ENCODE assay signal across 8 cellular contexts in genomic region chr12:46536316-46536715, GRCh38.
DNase-seq lines count a peak whose midpoint lies in the region; ATAC-seq and TF ChIP-seq lines count a peak whose summit lies in the region.
"Not testable (repeated sequence)": the region's sequence is repeated elsewhere in the genome, so short reads cannot be mapped to it uniquely, and the experiment has no call there.

No MANE protein-coding gene starts in this region.

- ATAC-seq in GM18502 (IDR thresholded peaks at IDR 0.05; ENCODE audit: poor library complexity, unreplicated experiment) = peak; percentile 79
- peak; percentile 77 for ATAC-seq in GM19455 (IDR thresholded peaks at IDR 0.05; ENCODE audit: unreplicated experiment)
- peak; percentile 84 for ATAC-seq in HG02642 (IDR thresholded peaks at IDR 0.05; ENCODE audit: poor library complexity, unreplicated experiment)
- peak; percentile 92 for ATAC-seq in HG03175 (IDR thresholded peaks at IDR 0.05; ENCODE audit: unreplicated experiment)
- peak; percentile 99 to 100 for ATAC-seq in stimulated activated naive B cell treated with anti-CD40 and anti-IgM and Interleukin-4, amounts not matched to agents 10 μg/mL and 1 μg/mL and 100 μg/mL, for 72 hours (replicated peaks)

- peaks cover 10 to 16% of the 10 kb centered on the region in 2 donors for H3K4me1 Mint-ChIP-seq in stimulated activated naive B cell treated with anti-CD40 and anti-IgM and Interleukin-4, amounts not matched to agents 10 μg/mL and 1 μg/mL and 100 μg/mL, for 72 hours

- H3K27me3 Mint-ChIP-seq in stimulated activated naive B cell treated with anti-CD40 and anti-IgM and Interleukin-4, amounts not matched to agents 10 μg/mL and 1 μg/mL and 100 μg/mL, for 72 hours = not testable (repeated sequence)

- H3K36me3 ChIP-seq in right atrium auricular region = not testable (repeated sequence)

- H3K27me3 ChIP-seq in right atrium auricular region = not testable (repeated sequence)

- H3K4me3 Mint-ChIP-seq in stimulated activated naive B cell treated with anti-CD40 and anti-IgM and Interleukin-4, amounts not matched to agents 10 μg/mL and 1 μg/mL and 100 μg/mL, for 72 hours = not testable (repeated sequence)

- H3K27ac Mint-ChIP-seq in stimulated activated naive B cell treated with anti-CD40 and anti-IgM and Interleukin-4, amounts not matched to agents 10 μg/mL and 1 μg/mL and 100 μg/mL, for 72 hours = peak overlapping the region; percentile 70

- H3K27ac ChIP-seq in right atrium auricular region = peak overlapping the region; percentile 56 to 80

- peaks cover 0 to 32% of the 10 kb centered on the region in 2 donors for H3K4me1 ChIP-seq in right atrium auricular region

- not testable (repeated sequence) for H3K9me3 ChIP-seq in right atrium auricular region

- not testable (repeated sequence) for H3K4me3 ChIP-seq in right atrium auricular region

- TF ChIP-seq CTCF in right atrium auricular region (IDR thresholded peaks at IDR 0.05) = not testable (repeated sequence)

- not testable (repeated sequence) for H3K9me3 Mint-ChIP-seq in stimulated activated naive B cell treated with anti-CD40 and anti-IgM and Interleukin-4, amounts not matched to agents 10 μg/mL and 1 μg/mL and 100 μg/mL, for 72 hours

- peak; percentile 93 for DNase-seq in MV-4-11 (lab: John Stamatoyannopoulos, UW)
- peak; percentile 23 for DNase-seq in UCSD-AML1 (lab: John Stamatoyannopoulos, UW; ENCODE audit: unreplicated experiment)
- not testable (repeated sequence) for DNase-seq in right atrium auricular region (ENCODE audit: low spot score)
- DNase-seq in stimulated activated naive B cell treated with anti-CD40 and anti-IgM and Interleukin-4, amounts not matched to agents 10 μg/mL and 1 μg/mL and 100 μg/mL, for 72 hours = peak; percentile 27

- not testable (repeated sequence) for H3K36me3 Mint-ChIP-seq in stimulated activated naive B cell treated with anti-CD40 and anti-IgM and Interleukin-4, amounts not matched to agents 10 μg/mL and 1 μg/mL and 100 μg/mL, for 72 hours
